ENCODE assay signal across 12 cellular contexts in genomic region chr6:25685896-25686295, GRCh38. TPM values are rescaled to one million over a fixed set of nuclear protein-coding genes. Genes with fewer than 3 reads are reported as not detected.
"Had no signal": no experiment of that assay in that cellular context is flagged by ENCODE, and none has a peak within 500 bp of the region (broad histone marks: within the 10 kb centered on the region; RNA-seq: fewer than 3 reads in every experiment).

No MANE protein-coding gene starts in this region.

- H3K4me3 ChIP-seq: GM23248, GM23338, HAP-1 had no signal

- H3K4me2 ChIP-seq: GM23338 had no signal

- H3K9ac ChIP-seq: GM23248 had no signal

- DNase-seq: GM23248, GOT3, H7, H9, HCEC 1CT, HFFc6 had no signal

- H3K9me3 ChIP-seq: HAP-1 had no signal

- H2AFZ ChIP-seq: GM23248, GM23338 had no signal

- ATAC-seq: GM23338, HCT116 had no signal

- H3K4me1 ChIP-seq: HAP-1 had no signal

- H3K36me3 ChIP-seq: HAP-1 had no signal

- H3K27ac ChIP-seq: GM23248 had no signal

- FAIRE-seq: H1, H54 had no signal

RNA-seq across cellular contexts. Expression of gene SCGN, which starts 33.9 kb away (rescaled TPM):
- total RNA-seq: GM23248, GM23338, H1, H4, H7, H9, HFFc6 had no signal
- polyA plus RNA-seq: GM23248, GM23338, H1 had no signal
